18 cellular contexts compared by ENCODE assay signal in the genomic region with DNA sequence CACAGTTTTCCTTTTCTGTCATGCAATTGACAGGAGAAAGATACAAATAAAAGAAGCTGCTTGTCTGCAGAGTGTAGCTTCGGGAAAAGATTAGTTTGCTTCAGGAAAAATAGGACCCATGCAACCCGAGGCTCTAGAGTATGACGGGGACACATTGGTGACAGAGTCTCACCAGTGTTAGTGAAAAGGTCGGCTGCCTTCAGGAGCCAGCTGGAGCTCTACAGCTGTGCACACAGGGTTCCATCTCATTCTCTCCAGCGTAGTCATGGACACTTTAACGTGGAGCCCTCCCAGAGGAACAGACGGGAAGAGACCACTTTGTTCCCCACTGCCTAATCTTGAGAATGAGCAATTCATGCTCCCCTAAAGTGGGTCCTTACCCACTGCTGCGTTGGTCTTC. TPM values are rescaled to one million over a fixed set of nuclear protein-coding genes. Genes with fewer than 3 reads are reported as not detected.
DNase-seq lines count a peak whose midpoint lies in the region; ATAC-seq and TF ChIP-seq lines count a peak whose summit lies in the region.
"Had no signal": no experiment of that assay in that cellular context is flagged by ENCODE, and none has a peak within 500 bp of the region (broad histone marks: within the 10 kb centered on the region; RNA-seq: fewer than 3 reads in every experiment).

No MANE protein-coding gene starts in this region.

- H3K4me2 ChIP-seq in GM23338 (no peak overlapping the region), smooth muscle cell (no peak overlapping the region)
- H3K4me2 ChIP-seq: KMS-11 had no signal

- H3K27ac Mint-ChIP-seq in GM23338: no peak overlapping the region
- peak overlapping the region; percentile 93 for H3K27ac Mint-ChIP-seq in glutamatergic neuron (ENCODE audit: unreplicated experiment)
- H3K27ac Mint-ChIP-seq: CD8-positive, alpha-beta memory T cell; T-cell had no signal

- H3K4me3 Mint-ChIP-seq in GM23338 (no peak overlapping the region), glutamatergic neuron (ENCODE audit: unreplicated experiment) (peak overlapping the region; percentile 67)
- H3K4me3 Mint-ChIP-seq: CD8-positive, alpha-beta memory T cell; T-cell had no signal

- no peaks in the 10 kb centered on the region for H4K20me1 ChIP-seq in GM23338 (replicated peaks; ENCODE audit: insufficient read depth)
- no peaks in the 10 kb centered on the region for H4K20me1 ChIP-seq in smooth muscle cell (ENCODE audit: low read depth)

- H3K36me3 Mint-ChIP-seq in GM23338 (ENCODE audit: low read depth) (no peaks in the 10 kb centered on the region), glutamatergic neuron (ENCODE audit: unreplicated experiment) (no peaks in the 10 kb centered on the region)

- TF ChIP-seq CTCF in GM23338 (conservative IDR thresholded peaks at IDR 0.05; ENCODE audit: low read depth in 2 of 2): no peak
- TF ChIP-seq CTCF in glutamatergic neuron (IDR thresholded peaks at IDR 0.05; ENCODE audit: partially characterized antibody, unreplicated experiment): no peak
- no peak for TF ChIP-seq CTCF in smooth muscle cell (IDR thresholded peaks at IDR 0.05; ENCODE audit: borderline replicate concordance, insufficient read depth, poor library complexity, severe bottlenecking)

- peaks cover 4% of the 10 kb centered on the region; the same call in 1 of the 2 replicates for H3K4me1 ChIP-seq in GM23338 (ENCODE audit: insufficient read depth)
- no peaks in the 10 kb centered on the region for H3K4me1 ChIP-seq in smooth muscle cell (ENCODE audit: low read depth)

- no peak overlapping the region for H3K4me3 ChIP-seq in GM23338
- no peak overlapping the region for H3K4me3 ChIP-seq in smooth muscle cell

- peak overlapping the region; percentile 74; the same call in 1 of the 2 replicates for H2AFZ ChIP-seq in GM23338
- no peak overlapping the region for H2AFZ ChIP-seq in smooth muscle cell (ENCODE audit: low read depth)

- H3K9me3 Mint-ChIP-seq in GM23338 (no peaks in the 10 kb centered on the region), glutamatergic neuron (ENCODE audit: unreplicated experiment) (peaks cover 18% of the 10 kb centered on the region)
- H3K9me3 Mint-ChIP-seq: CD8-positive, alpha-beta memory T cell; T-cell had no signal

- DNase-seq in DMS79 treated with DMSO at 0.1 percent for 48 hours (lab: John Stamatoyannopoulos, UW) (peak; percentile 52), GM23338 (ENCODE audit: low spot score) (no peak), NCI-H524 (lab: John Stamatoyannopoulos, UW) (peak; percentile 50 to 83), glutamatergic neuron (peak; percentile 63), smooth muscle cell (lab: John Stamatoyannopoulos, UW; ENCODE audit: unreplicated experiment) (no peak)
- no peak for DNase-seq in activated naive CD4-positive, alpha-beta T cell treated with Interleukin-2 at 50 U/mL for 16 hours
- DNase-seq: ACHN; C1 segment of cervical spinal cord; CD8-positive, alpha-beta memory T cell; DND-41; MV-4-11; NCI-H1436; NCI-H2081 treated with DMSO at 0.1 percent for 48 hours; NCI-H748 treated with DMSO at 0.1 percent for 48 hours; SIG-M5; T-cell had no signal

- H3K9me2 ChIP-seq in GM23338 (ENCODE audit: insufficient read depth): no peaks in the 10 kb centered on the region

- no peaks in the 10 kb centered on the region for H3F3A ChIP-seq in GM23338 (replicated peaks; ENCODE audit: low read depth)
- no peaks in the 10 kb centered on the region for H3F3A ChIP-seq in smooth muscle cell (ENCODE audit: low read depth)

- no peaks in the 10 kb centered on the region for H3K27me3 ChIP-seq in GM23338 (ENCODE audit: insufficient read depth)
- H3K27me3 ChIP-seq in smooth muscle cell (ENCODE audit: low read depth): no peaks in the 10 kb centered on the region

- no peaks in the 10 kb centered on the region for H3K79me2 ChIP-seq in GM23338 (replicated peaks; ENCODE audit: insufficient read depth)
- H3K79me2 ChIP-seq in smooth muscle cell (ENCODE audit: low read depth): no peaks in the 10 kb centered on the region

- no peaks in the 10 kb centered on the region for H3K9me3 ChIP-seq in smooth muscle cell (replicated peaks; ENCODE audit: low read depth)

- 95% methylated on average over 8 of the region's 8 CpGs for WGBS in smooth muscle cell (ENCODE audit: low lambda C conversion rate)

- H3K36me3 ChIP-seq in GM23338 (ENCODE audit: insufficient read depth): no peaks in the 10 kb centered on the region
- no peaks in the 10 kb centered on the region for H3K36me3 ChIP-seq in smooth muscle cell (ENCODE audit: low read depth)

- H3K4me1 Mint-ChIP-seq in GM23338 (peaks cover 14% of the 10 kb centered on the region), glutamatergic neuron (ENCODE audit: low read depth, unreplicated experiment) (peaks cover 48% of the 10 kb centered on the region)

- ATAC-seq in GM23338 (no peak; the same call in 2 of the 3 replicates), GM21515 (IDR thresholded peaks at IDR 0.05; ENCODE audit: unreplicated experiment) (no peak)
- ATAC-seq: T-cell had no signal

- no peak overlapping the region for H3K9ac ChIP-seq in smooth muscle cell (ENCODE audit: low read depth)
- H3K9ac ChIP-seq: KMS-11 had no signal

- no peaks in the 10 kb centered on the region for H3K27me3 Mint-ChIP-seq in GM23338 (ENCODE audit: insufficient read depth, low read depth, poor library complexity)
- peaks cover 8% of the 10 kb centered on the region for H3K27me3 Mint-ChIP-seq in glutamatergic neuron (ENCODE audit: unreplicated experiment)
- H3K27me3 Mint-ChIP-seq: T-cell had no signal

- no peak overlapping the region for H3K27ac ChIP-seq in GM23338 (ENCODE audit: low read depth)
- H3K27ac ChIP-seq in smooth muscle cell (ENCODE audit: low read depth): no peak overlapping the region
- H3K27ac ChIP-seq: KMS-11 had no signal

TF ChIP-seq in GM23338, 12 proteins besides CTCF, POLR2A, EP300 and RAD21 (continues in another document):
- TF ChIP-seq ZNF331 (CRISPR knock-in tag; IDR thresholded peaks at IDR 0.05; ENCODE audit: low read depth) (no peak), CREB1 (CRISPR knock-in tag; IDR thresholded peaks at IDR 0.05; ENCODE audit: low read depth) (no peak), ZNF462 (CRISPR knock-in tag; IDR thresholded peaks at IDR 0.05) (no peak), EZH2 (IDR thresholded peaks at IDR 0.05; ENCODE audit: low read depth, unreplicated experiment) (no peak), STAT1 (IDR thresholded peaks at IDR 0.05; ENCODE audit: unreplicated experiment) (no peak)

RNA-seq across cellular contexts. Expression of gene FECH, which starts 42.9 kb away (rescaled TPM):
- total RNA-seq in GM23338 (2014; rRNA removed; shearing (Covaris generic)): 23.5 and 35.5 TPM in 2 replicates
- polyA plus RNA-seq in GM23338 (2016; fragmentation: Nextera tagmentation; extraction: Ambion mirVana): 5.8 and 6.1 TPM in 2 replicates
- 16.5 TPM for total RNA-seq in glutamatergic neuron (ENCODE audit: unreplicated experiment)
- 44.3 and 52.5 TPM in 2 replicates for total RNA-seq in smooth muscle cell
- 18.1 and 27.1 TPM in 2 replicates for polyA plus RNA-seq in smooth muscle cell

Comparison
In these comparisons a context has a peak if more than half of its experiments do, and no peak if none do; other contexts are left out.
1. DNase-seq: peak in DMS79 treated with DMSO at 0.1 percent for 48 hours (single experiment), NCI-H524 (2 of 2) and glutamatergic neuron (single experiment); none in GM23338 (single experiment), activated naive CD4-positive, alpha-beta T cell treated with Interleukin-2 at 50 U/mL for 16 hours (single experiment) and smooth muscle cell (single experiment).